In the genomic region with DNA sequence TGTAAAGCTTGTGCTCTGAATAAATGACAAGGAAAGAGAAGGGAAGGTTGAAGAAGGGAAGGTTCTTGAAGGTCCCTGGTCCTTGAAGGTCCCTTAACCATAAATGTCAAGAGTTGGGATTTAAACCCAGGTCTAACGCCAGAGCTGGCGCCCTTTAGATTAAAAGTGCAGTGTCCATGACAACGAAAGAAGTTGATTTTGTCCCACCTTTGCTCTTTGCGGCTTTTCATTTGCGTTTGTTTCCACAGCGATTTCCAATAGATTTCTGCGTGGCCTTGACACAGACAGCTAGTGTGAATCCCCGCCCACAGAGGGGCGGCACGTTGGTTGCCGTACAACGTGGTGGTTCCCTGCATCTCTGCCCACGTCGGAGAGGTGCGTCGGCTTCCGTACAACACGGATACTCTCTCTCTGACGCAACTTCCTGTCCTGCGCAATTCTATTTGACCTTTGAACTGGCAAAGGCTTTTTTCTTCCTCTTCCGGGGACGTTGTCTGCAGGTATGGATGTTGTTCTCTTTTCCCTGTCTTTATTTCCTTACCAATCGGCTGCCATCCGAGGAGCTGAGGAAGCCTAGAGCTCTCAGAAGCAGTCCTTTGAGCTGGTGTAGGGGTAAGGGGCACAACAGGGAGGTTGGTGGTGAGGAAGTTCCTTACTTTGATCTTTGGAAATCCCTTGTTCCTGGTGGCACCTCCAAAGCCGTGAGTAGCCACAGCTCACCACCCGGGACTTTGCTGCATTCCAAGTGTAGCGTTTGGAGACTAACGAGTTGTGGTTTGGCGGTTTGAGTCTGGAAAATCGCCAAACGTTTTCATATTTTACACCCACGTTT, we compare ENCODE assay signal across 8 cellular contexts. TPM values are rescaled to one million over a fixed set of nuclear protein-coding genes. Genes with fewer than 3 reads are reported as not detected.
A peak's percentile ranks its signal among the peaks of the same experiment; 100 is the strongest.
DNase-seq lines count a peak whose midpoint lies in the region; ATAC-seq and TF ChIP-seq lines count a peak whose summit lies in the region.

A gene (plus strand): TSS at position 476 of the 832 bp plus-strand sequence. CDS start 1,384 bp downstream, outside the sequence.

- DNase-seq in AG10803 (ENCODE audit: low read depth) (peak; percentile 98), NCI-H460 (ENCODE audit: extremely low read depth, low read depth) (peak; percentile 96), cerebellar nuclear complex (lab: John Stamatoyannopoulos, UW) (peak; percentile 90 to 98), islet precursor cell (peak; percentile 98)
- peak; percentile 92 for DNase-seq in activated CD4-positive, CD25-positive, alpha-beta regulatory T cell treated with anti-CD3 and anti-CD28 coated beads, Interleukin-2, amount 50 U/mL, for 72 hours
- DNase-seq in stimulated activated CD4-positive, alpha-beta T cell treated with anti-CD3 and anti-CD28 coated beads, Interleukin-12 subunit alpha, Interleukin-12 subunit beta, amount 100 ng/mL, for 48 hours (ENCODE audit: low read depth in 2 of 3, low spot score in 1 of 3): peak; percentile 94 to 97 (median 95)

- peak within 1 kb of the TSS; percentile 99 for H3K4me3 ChIP-seq in AG10803 (ENCODE audit: low read length)

- TF ChIP-seq CTCF in AG10803 (conservative IDR thresholded peaks at IDR 0.05; ENCODE audit: low read length): no peak

- peak; percentile 100 for ATAC-seq in GM19043 (IDR thresholded peaks at IDR 0.05; ENCODE audit: low read depth, unreplicated experiment)
- ATAC-seq in HG03378 (IDR thresholded peaks at IDR 0.05; ENCODE audit: unreplicated experiment): peak; percentile 99

RNA-seq across cellular contexts. Expression of the gene that starts here (rescaled TPM):
- 1,546 and 1,643 TPM in 2 replicates for total RNA-seq in NCI-H460 (2014; rRNA removed; shearing (Covaris generic))
- 988 and 1,146 TPM in 2 replicates for polyA plus RNA-seq in NCI-H460 (2014; cell fraction: nucleus; rRNA removed)

Comparison
In these comparisons a context has a peak if more than half of its experiments do, and no peak if none do; other contexts are left out.
1. Peak in every context shown above with its lines: DNase-seq, ATAC-seq and H3K4me3 ChIP-seq.